Comparison of ENCODE assay signal across 14 cellular contexts in the genomic region with DNA sequence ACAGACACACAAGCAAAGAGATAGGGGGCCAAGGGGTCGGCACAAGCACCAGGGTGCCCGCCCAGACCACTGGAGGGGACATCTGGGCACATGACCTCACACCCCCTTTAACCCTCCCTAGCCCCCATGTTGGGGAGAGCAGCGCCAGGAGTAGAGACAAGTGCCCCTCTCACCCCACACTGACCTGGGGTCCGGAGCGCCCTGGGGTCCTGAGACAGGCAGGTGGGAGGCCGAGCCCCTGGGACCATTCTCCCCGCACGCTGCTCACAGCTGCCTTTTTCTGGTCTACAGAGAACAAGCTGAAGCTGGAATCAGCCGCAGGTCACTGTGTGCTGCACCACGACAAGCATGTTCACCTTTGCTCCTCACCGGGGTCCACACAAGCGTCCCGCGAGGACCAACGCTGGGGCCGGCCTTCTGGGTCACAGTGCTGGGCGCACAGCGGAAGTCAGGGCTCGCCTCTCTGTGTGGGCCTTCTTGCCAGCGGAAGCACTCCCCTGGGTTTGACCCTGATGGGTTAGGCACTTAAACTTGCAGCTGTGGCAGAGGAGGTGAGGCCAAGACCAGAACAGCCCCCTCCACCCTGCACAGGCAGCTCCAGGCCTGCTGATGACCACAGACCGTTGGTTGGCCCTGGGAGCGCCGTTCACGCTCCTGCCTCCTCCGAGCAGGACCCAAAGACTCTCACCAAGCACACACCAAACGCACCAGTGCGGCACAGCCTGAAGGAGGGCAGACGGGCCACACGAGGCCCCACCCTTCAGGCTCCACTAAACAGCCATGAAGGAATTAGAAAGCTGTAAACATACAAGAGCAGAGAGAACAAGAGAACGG.
"Had no signal": no experiment of that assay in that cellular context is flagged by ENCODE, and none has a peak within 500 bp of the region (broad histone marks: within the 10 kb centered on the region; RNA-seq: fewer than 3 reads in every experiment).

No MANE protein-coding gene starts in this region.

- H3K9me3 Mint-ChIP-seq: activated CD8-positive, alpha-beta T cell treated with anti-CD3 and anti-CD28 coated beads for 36 hours; activated naive CD4-positive, alpha-beta T cell treated with anti-CD3 and anti-CD28 coated beads for 36 hours; activated T-helper 17 cell treated with anti-CD3 and anti-CD28 coated beads, Interleukin-2, amount 50 U/mL, for 72 hours; neural crest cell had no signal

- DNase-seq: activated CD4-positive, alpha-beta T cell treated with anti-CD3 and anti-CD28 coated beads for 1 hour; activated CD8-positive, alpha-beta T cell treated with anti-CD3 and anti-CD28 coated beads for 36 hours; activated naive CD4-positive, alpha-beta T cell treated with anti-CD3 and anti-CD28 coated beads for 36 hours; central memory CD4-positive, alpha-beta T cell; erythroblast; hippocampal formation; mammary epithelial cell; pancreas; retina; substantia nigra; trophoblast cell had no signal

- H3K4me3 Mint-ChIP-seq: activated CD8-positive, alpha-beta T cell treated with anti-CD3 and anti-CD28 coated beads for 36 hours; activated naive CD4-positive, alpha-beta T cell treated with anti-CD3 and anti-CD28 coated beads for 36 hours; activated T-helper 17 cell treated with anti-CD3 and anti-CD28 coated beads, Interleukin-2, amount 50 U/mL, for 72 hours; neural crest cell had no signal

- H3K27ac ChIP-seq: pancreas, skin epidermis had no signal

- ATAC-seq: activated CD8-positive, alpha-beta T cell treated with anti-CD3 and anti-CD28 coated beads for 36 hours; activated T-helper 17 cell treated with anti-CD3 and anti-CD28 coated beads, Interleukin-2, amount 50 U/mL, for 72 hours; pancreas had no signal

- H3K27ac Mint-ChIP-seq: activated CD8-positive, alpha-beta T cell treated with anti-CD3 and anti-CD28 coated beads for 36 hours; activated naive CD4-positive, alpha-beta T cell treated with anti-CD3 and anti-CD28 coated beads for 36 hours; activated T-helper 17 cell treated with anti-CD3 and anti-CD28 coated beads, Interleukin-2, amount 50 U/mL, for 72 hours had no signal

- H3K4me1 Mint-ChIP-seq: activated T-helper 17 cell treated with anti-CD3 and anti-CD28 coated beads, Interleukin-2, amount 50 U/mL, for 72 hours had no signal
